Comparison of ENCODE assay signal across 8 cellular contexts in the genomic region with DNA sequence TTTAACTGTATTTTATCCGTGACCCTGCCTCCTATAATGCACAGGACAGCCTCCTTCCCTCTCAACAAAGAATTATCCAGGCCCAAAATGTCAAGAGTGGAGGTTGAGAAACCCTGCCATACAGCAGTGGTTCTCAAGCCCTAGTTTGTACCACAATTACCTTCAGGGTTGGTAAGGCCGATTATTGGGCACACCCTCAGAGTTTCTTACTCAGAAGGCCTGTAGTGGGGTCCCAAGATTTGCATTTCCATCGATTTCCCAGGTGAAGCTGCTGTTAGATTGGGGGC. TPM values are rescaled to one million over a fixed set of nuclear protein-coding genes. Genes with fewer than 3 reads are reported as not detected.
DNase-seq lines count a peak whose midpoint lies in the region; ATAC-seq and TF ChIP-seq lines count a peak whose summit lies in the region.

No MANE protein-coding gene starts in this region.

- H3K36me3 Mint-ChIP-seq in activated B cell treated with CpG ODN at 0.5 μM for 24 hours (ENCODE audit: low read depth), result peaks cover 28% of the 10 kb centered on the region

- no peaks in the 10 kb centered on the region for H3K9me3 Mint-ChIP-seq in activated B cell treated with CpG ODN at 0.5 μM for 24 hours

- H3K4me3 Mint-ChIP-seq in activated B cell treated with CpG ODN at 0.5 μM for 24 hours, result peak overlapping the region; percentile 99

- DNase-seq in HCT116 (ENCODE audit: low read depth, low spot score) (no peak), activated B cell treated with CpG ODN at 0.5 μM for 24 hours (no peak), hepatocyte (ENCODE audit: low spot score) (no peak), spleen (no peak), NCI-H2081 (lab: John Stamatoyannopoulos, UW) (no peak), cerebellum (ENCODE audit: low spot score) (no peak)

- peak overlapping the region; percentile 77 for H3K27ac ChIP-seq in HCT116 (ENCODE audit: low read depth, low read length)
- H3K27ac ChIP-seq in hepatocyte, result peak overlapping the region; percentile 98
- peak overlapping the region; percentile 94 to 98 (median 97) for H3K27ac ChIP-seq in spleen

- WGBS in hepatocyte (ENCODE audit: low lambda C conversion rate, missing lambda C conversion rate), result 50% methylated on average over 3 of the region's 3 CpGs
- WGBS in spleen, 5 donors, result 30 to 41% (median 35%) methylated on average over 3 of the region's 3 CpGs

- TF ChIP-seq POLR2A in HCT116 (IDR thresholded peaks at IDR 0.05; ENCODE audit: borderline replicate concordance, extremely low read depth, insufficient read depth, insufficient read length), result no peak
- no peak for TF ChIP-seq POLR2A in spleen (IDR thresholded peaks at IDR 0.05)

- CTCF ChIA-PET in HCT116 (lab: Charles Lee) (no interaction called here), activated B cell treated with CpG ODN at 0.5 μM for 24 hours (lab: Charles Lee) (interaction anchor here (1.0 kb wide), 2 partner anchors 46 to 47 kb away, joined by 3 read pairs; a partner anchor contains a TSS)

- BruUV-seq in HCT116 (replicated peaks; lab: Mats Ljungman, UMichigan), result TSS peak; percentile 99

- H4K20me1 ChIP-seq in HCT116 (ENCODE audit: insufficient read depth) (no peaks in the 10 kb centered on the region), hepatocyte (ENCODE audit: insufficient read depth, poor library complexity, severe bottlenecking) (no peaks in the 10 kb centered on the region)

- no peak for ATAC-seq in HCT116
- ATAC-seq in activated B cell treated with CpG ODN at 0.5 μM for 24 hours (ENCODE audit: low read depth), result no peak
- ATAC-seq in GM19035 (IDR thresholded peaks at IDR 0.05; ENCODE audit: unreplicated experiment), result no peak
- ATAC-seq in GM19397 (IDR thresholded peaks at IDR 0.05; ENCODE audit: unreplicated experiment), result no peak

- peaks cover 0 to 22% of the 10 kb centered on the region in 2 experiments; a peak in 3 of 4 replicates for H3K4me1 ChIP-seq in HCT116 (ENCODE audit: control insufficient read depth in 1 of 2, insufficient read depth in 2 of 2, low read length in 2 of 2)
- H3K4me1 ChIP-seq in hepatocyte (ENCODE audit: insufficient read depth), result peaks cover 13% of the 10 kb centered on the region
- H3K4me1 ChIP-seq in spleen, result peaks cover 5 to 51% (median 39%) of the 10 kb centered on the region in 6 donors

- no peaks in the 10 kb centered on the region for H3K27me3 Mint-ChIP-seq in activated B cell treated with CpG ODN at 0.5 μM for 24 hours

- TF ChIP-seq RAD21 in HCT116 (IDR thresholded peaks at IDR 0.05; ENCODE audit: low read depth), result no peak

- H3K4me3 ChIP-seq in HCT116 (replicated peaks in 1 of 2; ENCODE audit: low read depth in 1 of 2, low read length in 2 of 2), result peak overlapping the region; percentile 69 to 80
- peak overlapping the region; percentile 26 for H3K4me3 ChIP-seq in hepatocyte
- peak overlapping the region; percentile 42 to 85 (median 64) for H3K4me3 ChIP-seq in spleen

- H3K36me3 ChIP-seq in HCT116 (ENCODE audit: control insufficient read depth in 1 of 2, insufficient read depth in 2 of 2, low read length in 2 of 2) (0 out of 4 replicates have a peak, but pooled peaks cover 0 to 4% of the 10 kb centered on the region in 2 experiments), hepatocyte (replicated peaks; ENCODE audit: insufficient read depth, low read depth) (no peaks in the 10 kb centered on the region), spleen (peaks cover 0 to 5% (median 2%) of the 10 kb centered on the region in 6 donors)

- intact Hi-C loops in HCT116 (cut with micrococcal nuclease) (no loop called here), activated B cell treated with CpG ODN at 0.5 μM for 24 hours (cut with micrococcal nuclease) (no loop called here), spleen (cut with DNase I; ENCODE audit: low total_unique reads) (no loop called here)

- POLR2A ChIA-PET in HCT116 (lab: Charles Lee), result interaction anchor here (0.7 to 1.0 kb wide), 2 partner anchors 32 to 68 kb away, joined by 3 to 7 read pairs; a partner anchor contains a TSS
- POLR2A ChIA-PET in activated B cell treated with CpG ODN at 0.5 μM for 24 hours (lab: Charles Lee), result interaction anchor here (1.1 to 2.5 kb wide), 5 partner anchors 32 to 80 kb away, joined by 4 to 27 read pairs (median 18); a partner anchor contains a TSS

- H3K79me2 ChIP-seq in HCT116 (ENCODE audit: insufficient read depth, low read length), result peaks cover 6% of the 10 kb centered on the region; the same call in 1 of the 2 replicates
- peaks cover 33% of the 10 kb centered on the region for H3K79me2 ChIP-seq in hepatocyte

- H3K4me1 Mint-ChIP-seq in activated B cell treated with CpG ODN at 0.5 μM for 24 hours, result peaks cover 46% of the 10 kb centered on the region

- H3K27ac Mint-ChIP-seq in activated B cell treated with CpG ODN at 0.5 μM for 24 hours, result peak overlapping the region; percentile 99

- no peaks in the 10 kb centered on the region for H3K9me3 ChIP-seq in HCT116 (ENCODE audit: control insufficient read depth in 1 of 2, insufficient read depth in 1 of 2, low read depth in 1 of 2, low read length in 2 of 2)
- H3K9me3 ChIP-seq in hepatocyte (ENCODE audit: low read depth), result no peaks in the 10 kb centered on the region
- H3K9me3 ChIP-seq in spleen, result no peaks in the 10 kb centered on the region

- H3K27me3 ChIP-seq in HCT116 (ENCODE audit: insufficient read depth, low read length) (no peaks in the 10 kb centered on the region), hepatocyte (peaks cover 3% of the 10 kb centered on the region), spleen (replicated peaks in 1 of 7) (no peaks in the 10 kb centered on the region)

- peak overlapping the region; percentile 81 for H3K9ac ChIP-seq in HCT116 (ENCODE audit: low read length)

- RAD21 ChIA-PET in HCT116 (lab: Charles Lee; ENCODE audit: low non-redundant PET in 1 of 2, low total read pairs in 2 of 2, uncharacterized antibody in 2 of 2, unreplicated experiment in 2 of 2), result no interaction called here

- TF ChIP-seq CTCF in HCT116 (IDR thresholded peaks at IDR 0.05 in 2 of 3, conservative IDR thresholded peaks at IDR 0.05 in 1 of 3; ENCODE audit: borderline replicate concordance in 1 of 3, insufficient read depth in 1 of 3, low read depth in 2 of 3, low read length in 2 of 3) (no peak), activated B cell treated with CpG ODN at 0.5 μM for 24 hours (IDR thresholded peaks at IDR 0.05) (no peak), hepatocyte (IDR thresholded peaks at IDR 0.05; ENCODE audit: poor library complexity) (no peak), spleen (IDR thresholded peaks at IDR 0.05 in 8 of 11, conservative IDR thresholded peaks at IDR 0.05 in 3 of 11) (no peak)

- H2AFZ ChIP-seq in HCT116 (ENCODE audit: low read depth, low read length, poor library complexity, severe bottlenecking) (peak overlapping the region; percentile 42), hepatocyte (peak overlapping the region; percentile 99)

- H3K4me2 ChIP-seq in HCT116 (ENCODE audit: low read length) (peak overlapping the region; percentile 94), hepatocyte (peak overlapping the region; percentile 78)

- H3K9me2 ChIP-seq in HCT116 (ENCODE audit: insufficient read depth), result no peaks in the 10 kb centered on the region
- no peaks in the 10 kb centered on the region for H3K9me2 ChIP-seq in hepatocyte (replicated peaks; ENCODE audit: insufficient read depth)

TF ChIP-seq in HCT116, 20 proteins besides CTCF, POLR2A, EP300 and RAD21 (continues in another document):
- no peak for TF ChIP-seq JUND (IDR thresholded peaks at IDR 0.05)
- no peak for TF ChIP-seq POLR2AphosphoS5 (IDR thresholded peaks at IDR 0.05; ENCODE audit: low read depth, low read length)
- no peak for TF ChIP-seq EZH2phosphoT487 (IDR thresholded peaks at IDR 0.05; ENCODE audit: borderline replicate concordance)
- TF ChIP-seq, protein P1, sequence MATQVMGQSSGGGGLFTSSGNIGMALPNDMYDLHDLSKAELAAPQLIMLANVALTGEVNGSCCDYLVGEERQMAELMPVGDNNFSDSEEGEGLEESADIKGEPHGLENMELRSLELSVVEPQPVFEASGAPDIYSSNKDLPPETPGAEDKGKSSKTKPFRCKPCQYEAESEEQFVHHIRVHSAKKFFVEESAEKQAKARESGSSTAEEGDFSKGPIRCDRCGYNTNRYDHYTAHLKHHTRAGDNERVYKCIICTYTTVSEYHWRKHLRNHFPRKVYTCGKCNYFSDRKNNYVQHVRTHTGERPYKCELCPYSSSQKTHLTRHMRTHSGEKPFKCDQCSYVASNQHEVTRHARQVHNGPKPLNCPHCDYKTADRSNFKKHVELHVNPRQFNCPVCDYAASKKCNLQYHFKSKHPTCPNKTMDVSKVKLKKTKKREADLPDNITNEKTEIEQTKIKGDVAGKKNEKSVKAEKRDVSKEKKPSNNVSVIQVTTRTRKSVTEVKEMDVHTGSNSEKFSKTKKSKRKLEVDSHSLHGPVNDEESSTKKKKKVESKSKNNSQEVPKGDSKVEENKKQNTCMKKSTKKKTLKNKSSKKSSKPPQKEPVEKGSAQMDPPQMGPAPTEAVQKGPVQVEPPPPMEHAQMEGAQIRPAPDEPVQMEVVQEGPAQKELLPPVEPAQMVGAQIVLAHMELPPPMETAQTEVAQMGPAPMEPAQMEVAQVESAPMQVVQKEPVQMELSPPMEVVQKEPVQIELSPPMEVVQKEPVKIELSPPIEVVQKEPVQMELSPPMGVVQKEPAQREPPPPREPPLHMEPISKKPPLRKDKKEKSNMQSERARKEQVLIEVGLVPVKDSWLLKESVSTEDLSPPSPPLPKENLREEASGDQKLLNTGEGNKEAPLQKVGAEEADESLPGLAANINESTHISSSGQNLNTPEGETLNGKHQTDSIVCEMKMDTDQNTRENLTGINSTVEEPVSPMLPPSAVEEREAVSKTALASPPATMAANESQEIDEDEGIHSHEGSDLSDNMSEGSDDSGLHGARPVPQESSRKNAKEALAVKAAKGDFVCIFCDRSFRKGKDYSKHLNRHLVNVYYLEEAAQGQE (IDR thresholded peaks at IDR 0.05; ENCODE audit: low read depth), result no peak
- TF ChIP-seq SIN3A (IDR thresholded peaks at IDR 0.05; ENCODE audit: low read depth), result no peak

RNA-seq across cellular contexts. Expression of a gene that starts 0.4 kb away (rescaled TPM):
- total RNA-seq in HCT116 (2021; ENCODE audit: unreplicated experiment) (5.1 TPM), activated B cell treated with CpG ODN at 0.5 μM for 24 hours (12.3 and 13.4 TPM in 2 replicates), hepatocyte (5.6 and 8.0 TPM in 2 replicates), spleen (10 to 100 TPM in 6 of 7 donors, 1 to 10 TPM in 1; 10.0 to 23.1 (median 12.3) TPM), cerebellum (10.0 TPM)
- 4.1 and 4.6 TPM in 2 replicates for polyA plus RNA-seq in HCT116 (2012)
- polyA plus RNA-seq in hepatocyte (5.6 and 6.6 TPM in 2 replicates), spleen (10 to 100 TPM in 1 of 3 donors, 1 to 10 TPM in 2; 7.2 to 11.7 (median 9.9) TPM)

RNA-seq across cellular contexts. Expression of a gene that starts 46.7 kb away (rescaled TPM):
- total RNA-seq in HCT116 (2021; ENCODE audit: unreplicated experiment) (76.2 TPM), activated B cell treated with CpG ODN at 0.5 μM for 24 hours (36.4 and 40.3 TPM in 2 replicates), hepatocyte (24.2 and 42.1 TPM in 2 replicates), spleen (10 to 100 TPM; 33.5 to 81.1 (median 45.9) TPM), cerebellum (30.9 TPM)
- polyA plus RNA-seq in HCT116 (2012), result 60.2 and 69.1 TPM in 2 replicates
- polyA plus RNA-seq in hepatocyte (60.8 and 79.9 TPM in 2 replicates), spleen (100 to 1,000 TPM in 2 of 3 donors, 10 to 100 TPM in 1; 57.1 to 138 (median 125) TPM)
